In genomic region chr17:29648005-29648404, GRCh38 we compare ENCODE assay signal across 19 cellular contexts.
"Had no signal": no experiment of that assay in that cellular context is flagged by ENCODE, and none has a peak within 500 bp of the region (broad histone marks: within the 10 kb centered on the region; RNA-seq: fewer than 3 reads in every experiment).

No MANE protein-coding gene starts in this region.

- FAIRE-seq: colon, keratinocyte had no signal

- H3K27ac ChIP-seq: brain microvascular endothelial cell, sigmoid colon, spleen, transverse colon had no signal

- H3K9me3 ChIP-seq: sigmoid colon, spleen, transverse colon had no signal

- H3K4me3 ChIP-seq: sigmoid colon, spleen, transverse colon had no signal

- H3K4me1 Mint-ChIP-seq: activated CD4-positive, alpha-beta T cell treated with anti-CD3 and anti-CD28 coated beads, Interleukin-2, amount 10 ng/mL, durations not matched to agents 7 days and 5 days had no signal

- DNase-seq: activated CD4-positive, alpha-beta T cell treated with anti-CD3 and anti-CD28 coated beads, Interleukin-2, amount 10 ng/mL, durations not matched to agents 7 days and 5 days; activated effector memory CD4-positive, alpha-beta T cell treated with Interleukin-2 at 50 U/mL for 16 hours; activated T-cell treated with anti-CD3 and anti-CD28 coated beads for 4 hours; aorta; brain microvascular endothelial cell; central memory CD4-positive, alpha-beta T cell; foreskin melanocyte; head of caudate nucleus; sigmoid colon; spleen; stimulated activated naive CD4-positive, alpha-beta T cell treated with Interleukin-2 at 50 U/mL for 16 hours; substantia nigra; T-helper 1 cell; T-helper 9 cell; transverse colon had no signal

- H3K27me3 Mint-ChIP-seq: activated CD4-positive, alpha-beta T cell treated with anti-CD3 and anti-CD28 coated beads, Interleukin-2, amount 10 ng/mL, durations not matched to agents 7 days and 5 days had no signal

- H3K4me3 Mint-ChIP-seq: activated CD4-positive, alpha-beta T cell treated with anti-CD3 and anti-CD28 coated beads, Interleukin-2, amount 10 ng/mL, durations not matched to agents 7 days and 5 days; mesothelial cell of epicardium; nephron had no signal

- H3K27ac Mint-ChIP-seq: activated CD4-positive, alpha-beta T cell treated with anti-CD3 and anti-CD28 coated beads, Interleukin-2, amount 10 ng/mL, durations not matched to agents 7 days and 5 days; mesothelial cell of epicardium; nephron had no signal

- H3K9me3 Mint-ChIP-seq: activated CD4-positive, alpha-beta T cell treated with anti-CD3 and anti-CD28 coated beads, Interleukin-2, amount 10 ng/mL, durations not matched to agents 7 days and 5 days; mesothelial cell of epicardium; nephron had no signal

- H3K27me3 ChIP-seq: brain microvascular endothelial cell, sigmoid colon, spleen, transverse colon had no signal
